In the genomic region with DNA sequence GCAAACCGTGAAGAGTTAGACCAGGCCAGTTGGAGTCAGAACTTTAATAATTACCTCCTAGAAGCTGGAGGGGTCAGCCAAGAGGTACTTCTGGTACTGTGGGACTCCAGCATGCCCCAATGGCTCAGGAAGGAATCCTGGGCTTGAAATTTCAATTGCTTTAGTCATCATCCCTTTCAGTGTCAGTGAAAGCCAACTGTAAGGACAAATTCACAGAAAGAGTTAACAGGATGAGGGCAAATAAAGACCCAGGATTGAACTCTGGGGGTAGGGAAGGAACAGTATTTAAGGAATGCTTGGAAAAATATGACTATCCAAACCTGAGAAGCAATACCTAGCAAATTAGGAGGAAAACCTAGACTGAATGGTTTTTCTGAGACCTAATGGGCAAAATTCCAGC, we compare ENCODE assay signal across 11 cellular contexts.
A peak's percentile ranks its signal among the peaks of the same experiment; 100 is the strongest.
DNase-seq lines count a peak whose midpoint lies in the region; ATAC-seq and TF ChIP-seq lines count a peak whose summit lies in the region.
"Had no signal": no experiment of that assay in that cellular context is flagged by ENCODE, and none has a peak within 500 bp of the region (broad histone marks: within the 10 kb centered on the region; RNA-seq: fewer than 3 reads in every experiment).

No MANE protein-coding gene starts in this region.

- peaks cover 36% of the 10 kb centered on the region for H3K4me1 Mint-ChIP-seq in mesothelial cell of epicardium
- no peaks in the 10 kb centered on the region for H3K4me1 Mint-ChIP-seq in activated naive CD4-positive, alpha-beta T cell treated with anti-CD3 and anti-CD28 coated beads, Interleukin-2, amount 10 ng/mL, durations not matched to agents 7 days and 5 days
- H3K4me1 Mint-ChIP-seq: activated naive CD4-positive, alpha-beta T cell treated with anti-CD3 and anti-CD28 coated beads, Interleukin-2, amount 50 U/mL, for 24 hours had no signal

- DNase-seq in EH (ENCODE audit: low read depth): peak; percentile 98
- DNase-seq in OCI-M1 (lab: John Stamatoyannopoulos, UW): peak; percentile 20
- peak; percentile 66 for DNase-seq in epithelial cell of prostate (ENCODE audit: low read depth, low spot score)
- no peak for DNase-seq in mesothelial cell of epicardium (ENCODE audit: low spot score in 2 of 2, unreplicated experiment in 2 of 2)
- DNase-seq in NCI-H2029 (lab: John Stamatoyannopoulos, UW): no peak
- no peak for DNase-seq in activated naive CD4-positive, alpha-beta T cell treated with anti-CD3 and anti-CD28 coated beads, Interleukin-2, amount 10 ng/mL, durations not matched to agents 7 days and 5 days
- no peak for DNase-seq in SIG-M5 treated with dmso at 0.1 percent for 504 hours (lab: John Stamatoyannopoulos, UW; ENCODE audit: unreplicated experiment)
- DNase-seq: left colon, T-helper 1 cell had no signal

- peaks cover 15% of the 10 kb centered on the region for H3K36me3 Mint-ChIP-seq in mesothelial cell of epicardium
- H3K36me3 Mint-ChIP-seq in activated naive CD4-positive, alpha-beta T cell treated with anti-CD3 and anti-CD28 coated beads, Interleukin-2, amount 10 ng/mL, durations not matched to agents 7 days and 5 days: no peaks in the 10 kb centered on the region
- H3K36me3 Mint-ChIP-seq: activated naive CD4-positive, alpha-beta T cell treated with anti-CD3 and anti-CD28 coated beads, Interleukin-2, amount 50 U/mL, for 24 hours had no signal

- no peaks in the 10 kb centered on the region for H3K27me3 Mint-ChIP-seq in mesothelial cell of epicardium (ENCODE audit: low read depth)
- no peaks in the 10 kb centered on the region for H3K27me3 Mint-ChIP-seq in activated naive CD4-positive, alpha-beta T cell treated with anti-CD3 and anti-CD28 coated beads, Interleukin-2, amount 10 ng/mL, durations not matched to agents 7 days and 5 days
- H3K27me3 Mint-ChIP-seq: activated naive CD4-positive, alpha-beta T cell treated with anti-CD3 and anti-CD28 coated beads, Interleukin-2, amount 50 U/mL, for 24 hours had no signal

- no peak for ATAC-seq in GM21515 (IDR thresholded peaks at IDR 0.05; ENCODE audit: unreplicated experiment)
- ATAC-seq: left colon had no signal

- peaks cover 18% of the 10 kb centered on the region for H3K9me3 Mint-ChIP-seq in mesothelial cell of epicardium
- peaks cover 3% of the 10 kb centered on the region for H3K9me3 Mint-ChIP-seq in activated naive CD4-positive, alpha-beta T cell treated with anti-CD3 and anti-CD28 coated beads, Interleukin-2, amount 10 ng/mL, durations not matched to agents 7 days and 5 days
- H3K9me3 Mint-ChIP-seq: activated naive CD4-positive, alpha-beta T cell treated with anti-CD3 and anti-CD28 coated beads, Interleukin-2, amount 50 U/mL, for 24 hours had no signal

- H3K4me3 Mint-ChIP-seq in mesothelial cell of epicardium: no peak overlapping the region
- H3K4me3 Mint-ChIP-seq in activated naive CD4-positive, alpha-beta T cell treated with anti-CD3 and anti-CD28 coated beads, Interleukin-2, amount 10 ng/mL, durations not matched to agents 7 days and 5 days: no peak overlapping the region
- H3K4me3 Mint-ChIP-seq: activated naive CD4-positive, alpha-beta T cell treated with anti-CD3 and anti-CD28 coated beads, Interleukin-2, amount 50 U/mL, for 24 hours had no signal

- CTCF ChIA-PET in activated naive CD4-positive, alpha-beta T cell treated with anti-CD3 and anti-CD28 coated beads, Interleukin-2, amount 10 ng/mL, durations not matched to agents 7 days and 5 days (lab: Charles Lee): no interaction called here

- peak overlapping the region; percentile 77 for H3K27ac ChIP-seq in epithelial cell of prostate

- no peak for TF ChIP-seq CTCF in mesothelial cell of epicardium (IDR thresholded peaks at IDR 0.05; ENCODE audit: unreplicated experiment)

- peak overlapping the region; percentile 73 for H3K27ac Mint-ChIP-seq in mesothelial cell of epicardium
- H3K27ac Mint-ChIP-seq in activated naive CD4-positive, alpha-beta T cell treated with anti-CD3 and anti-CD28 coated beads, Interleukin-2, amount 10 ng/mL, durations not matched to agents 7 days and 5 days: no peak overlapping the region
- H3K27ac Mint-ChIP-seq: activated naive CD4-positive, alpha-beta T cell treated with anti-CD3 and anti-CD28 coated beads, Interleukin-2, amount 50 U/mL, for 24 hours had no signal

Comparison
In these comparisons a context has a peak if more than half of its experiments do, and no peak if none do; other contexts are left out.
1. DNase-seq: peak in EH (single experiment), OCI-M1 (single experiment) and epithelial cell of prostate (single experiment); none in mesothelial cell of epicardium (0 of 2), NCI-H2029 (single experiment), activated naive CD4-positive, alpha-beta T cell treated with anti-CD3 and anti-CD28 coated beads, Interleukin-2, amount 10 ng/mL, durations not matched to agents 7 days and 5 days (single experiment) and SIG-M5 treated with dmso at 0.1 percent for 504 hours (single experiment).